In genomic region chr9:117763314-117763713, GRCh38 we compare ENCODE assay signal across 12 cellular contexts. TPM values are rescaled to one million over a fixed set of nuclear protein-coding genes. Genes with fewer than 3 reads are reported as not detected.
DNase-seq lines count a peak whose midpoint lies in the region; ATAC-seq and TF ChIP-seq lines count a peak whose summit lies in the region.
"Had no signal": no experiment of that assay in that cellular context is flagged by ENCODE, and none has a peak within 500 bp of the region (broad histone marks: within the 10 kb centered on the region; RNA-seq: fewer than 3 reads in every experiment).

No MANE protein-coding gene starts in this region.

- H2AFZ ChIP-seq in neural progenitor cell (replicated peaks), result no peak overlapping the region
- no peak overlapping the region for H2AFZ ChIP-seq in OCI-LY7 (ENCODE audit: low read length)

- H4K20me1 ChIP-seq in neural progenitor cell (ENCODE audit: low read depth) (no peaks in the 10 kb centered on the region), OCI-LY7 (ENCODE audit: insufficient read depth, low read length) (no peaks in the 10 kb centered on the region)

- H3K4me1 ChIP-seq in neural progenitor cell (no peaks in the 10 kb centered on the region), OCI-LY7 (ENCODE audit: insufficient read depth, low read length, poor library complexity, severe bottlenecking) (no peaks in the 10 kb centered on the region), left lung (no peaks in the 10 kb centered on the region)
- H3K4me1 ChIP-seq: esophagus muscularis mucosa, psoas muscle had no signal

- H3K4me3 ChIP-seq in choroid plexus epithelial cell (ENCODE audit: low read depth, low read length), result no peak overlapping the region
- H3K4me3 ChIP-seq in neural progenitor cell, result no peak overlapping the region
- no peak overlapping the region for H3K4me3 ChIP-seq in OCI-LY7 (ENCODE audit: low read depth, low read length, poor library complexity, severe bottlenecking)
- no peak overlapping the region for H3K4me3 ChIP-seq in left lung
- H3K4me3 ChIP-seq: esophagus muscularis mucosa, psoas muscle had no signal

- H3K27me3 ChIP-seq in neural progenitor cell (no peaks in the 10 kb centered on the region), left lung (no peaks in the 10 kb centered on the region)
- H3K27me3 ChIP-seq: esophagus muscularis mucosa had no signal

- peaks cover 5% of the 10 kb centered on the region for H3K9me3 Mint-ChIP-seq in neural progenitor cell
- no peaks in the 10 kb centered on the region for H3K9me3 Mint-ChIP-seq in osteocyte (ENCODE audit: unreplicated experiment)

- peaks cover 21% of the 10 kb centered on the region for H3K4me1 Mint-ChIP-seq in neural progenitor cell
- peaks cover 20% of the 10 kb centered on the region for H3K4me1 Mint-ChIP-seq in osteocyte (ENCODE audit: unreplicated experiment)

- DNase-seq in EL (peak; percentile 74), LHCN-M2 (ENCODE audit: low read depth) (peak; percentile 65), choroid plexus epithelial cell (ENCODE audit: low read depth) (peak; percentile 54), neural progenitor cell (ENCODE audit: low spot score) (no peak), OCI-LY7 (ENCODE audit: low spot score) (no peak), osteocyte (ENCODE audit: extremely low spot score, unreplicated experiment) (no peak), DMS153 treated with DMSO at 0.1 percent for 48 hours (lab: John Stamatoyannopoulos, UW; ENCODE audit: unreplicated experiment) (no peak), left lung (no peak)
- DNase-seq: NCI-H1048, NCI-H524 treated with DMSO at 0.1 percent for 48 hours, psoas muscle had no signal

- CTCF ChIA-PET in OCI-LY7 (lab: Charles Lee; ENCODE audit: unreplicated experiment), result no interaction called here

- H3K4me2 ChIP-seq in neural progenitor cell, result no peak overlapping the region
- H3K4me2 ChIP-seq in OCI-LY7 (ENCODE audit: low read length), result no peak overlapping the region

- peaks cover 3% of the 10 kb centered on the region for H3K36me3 Mint-ChIP-seq in neural progenitor cell
- H3K36me3 Mint-ChIP-seq in osteocyte (ENCODE audit: unreplicated experiment), result no peaks in the 10 kb centered on the region

- H3K79me2 ChIP-seq in neural progenitor cell (ENCODE audit: low read depth) (no peaks in the 10 kb centered on the region), OCI-LY7 (ENCODE audit: insufficient read depth, low read depth, low read length) (no peaks in the 10 kb centered on the region)

- no peaks in the 10 kb centered on the region for H3K9me2 ChIP-seq in OCI-LY7 (ENCODE audit: insufficient read depth, low read length)

- no peak for ATAC-seq in left lung

- TF ChIP-seq CTCF in choroid plexus epithelial cell (conservative IDR thresholded peaks at IDR 0.05; ENCODE audit: low read depth, low read length) (no peak), neural progenitor cell (IDR thresholded peaks at IDR 0.05) (no peak), OCI-LY7 (conservative IDR thresholded peaks at IDR 0.05; ENCODE audit: low read length) (no peak), osteocyte (IDR thresholded peaks at IDR 0.05) (no peak), left lung (IDR thresholded peaks at IDR 0.05) (no peak)

- no TSS peak for BruUV-seq in OCI-LY7 (replicated peaks; lab: Mats Ljungman, UMichigan)

- POLR2A ChIA-PET in OCI-LY7 (lab: Charles Lee), result no interaction called here

- H3K27ac ChIP-seq in neural progenitor cell (no peak overlapping the region), OCI-LY7 (ENCODE audit: low read depth, low read length, poor library complexity, severe bottlenecking) (no peak overlapping the region), left lung (no peak overlapping the region)
- H3K27ac ChIP-seq: esophagus muscularis mucosa, psoas muscle had no signal

- H3K4me3 Mint-ChIP-seq in neural progenitor cell (no peak overlapping the region), osteocyte (ENCODE audit: unreplicated experiment) (no peak overlapping the region)

- H3K27ac Mint-ChIP-seq in neural progenitor cell, result peak overlapping the region; percentile 50
- no peak overlapping the region for H3K27ac Mint-ChIP-seq in osteocyte (ENCODE audit: unreplicated experiment)

- H3K36me3 ChIP-seq in neural progenitor cell (no peaks in the 10 kb centered on the region), OCI-LY7 (ENCODE audit: insufficient read depth, low read length) (no peaks in the 10 kb centered on the region), left lung (no peaks in the 10 kb centered on the region)
- H3K36me3 ChIP-seq: esophagus muscularis mucosa had no signal

- H3K9me3 ChIP-seq in neural progenitor cell (ENCODE audit: low read depth) (peaks cover 2% of the 10 kb centered on the region), OCI-LY7 (ENCODE audit: low read length) (no peaks in the 10 kb centered on the region), left lung (no peaks in the 10 kb centered on the region)
- H3K9me3 ChIP-seq: esophagus muscularis mucosa, psoas muscle had no signal

- no peak overlapping the region for H3K9ac ChIP-seq in neural progenitor cell

- H3K27me3 Mint-ChIP-seq in neural progenitor cell (ENCODE audit: insufficient read depth, low read depth), result peaks cover 2% of the 10 kb centered on the region
- H3K27me3 Mint-ChIP-seq in osteocyte (ENCODE audit: unreplicated experiment), result no peaks in the 10 kb centered on the region

- peaks cover 2% of the 10 kb centered on the region for H3F3A ChIP-seq in neural progenitor cell (ENCODE audit: low read depth)

- intact Hi-C loops in OCI-LY7 (cut with micrococcal nuclease; ENCODE audit: unreplicated experiment) (loop anchor here (5.0 kb wide), 1 partner anchor 49 kb away; no protein-coding TSS in a partner anchor), left lung (cut with DNase I) (no loop called here)

RNA-seq across cellular contexts. Expression of gene TLR4, which starts 59.1 kb away (rescaled TPM):
- total RNA-seq in LHCN-M2 (2014; rRNA removed) (11.0 and 15.2 TPM in 2 replicates), neural progenitor cell (ENCODE audit: low replicate concordance) (0.22 and 0.24 TPM in 2 replicates), OCI-LY7 (2022) (10.0 and 10.4 TPM in 2 replicates), osteocyte (28.9 and 30.5 TPM in 2 replicates), left lung (10 to 100 TPM; 24.8 to 62.1 TPM)
- 10.3 TPM for polyA plus RNA-seq in LHCN-M2 (2012)
- 4.0 and 4.4 TPM in 2 replicates for total RNA-seq in OCI-LY7 (2014; rRNA removed; shearing (Covaris generic))

Comparison
In these comparisons a context has a peak if more than half of its experiments do, and no peak if none do; other contexts are left out.
1. DNase-seq: peak in EL (single experiment), LHCN-M2 (single experiment) and choroid plexus epithelial cell (single experiment); none in neural progenitor cell (single experiment), OCI-LY7 (single experiment), osteocyte (single experiment), DMS153 treated with DMSO at 0.1 percent for 48 hours (single experiment) and left lung (0 of 2).